ENCODE assay signal across 20 cellular contexts in genomic region chr3:89358281-89358680, GRCh38.
"Had no signal": no experiment of that assay in that cellular context is flagged by ENCODE, and none has a peak within 500 bp of the region (broad histone marks: within the 10 kb centered on the region; RNA-seq: fewer than 3 reads in every experiment).

No MANE protein-coding gene starts in this region.

- ATAC-seq: Panc1, Right ventricle myocardium inferior had no signal

- H3K4me3 ChIP-seq: MG63, SJSA1, SK-N-MC had no signal

- H3K27me3 ChIP-seq: MG63, SJSA1 had no signal

- H3K9me3 ChIP-seq: MG63, SJSA1 had no signal

- H3K27ac ChIP-seq: SJSA1, SK-N-MC had no signal

- H3K36me3 ChIP-seq: MG63, SJSA1 had no signal

- H3K4me1 ChIP-seq: SJSA1 had no signal

- DNase-seq: KBM-7, MG63, NCI-H1092, NCI-H1105 treated with DMSO at 0.1 percent for 48 hours, NCI-H1417 treated with DMSO at 0.1 percent for 48 hours, NCI-H187, NCI-H2029, NCI-H2081 treated with DMSO at 0.1 percent for 48 hours, NCI-H2171, NCI-H226, NCI-H446, NCI-H510A, NCI-H524 treated with DMSO at 0.1 percent for 48 hours, NCI-H69, NCI-H774, SIG-M5 had no signal
